In genomic region chr2:230682546-230682945, GRCh38 we compare ENCODE assay signal across 29 cellular contexts.
"Had no signal": no experiment of that assay in that cellular context is flagged by ENCODE, and none has a peak within 500 bp of the region (broad histone marks: within the 10 kb centered on the region; RNA-seq: fewer than 3 reads in every experiment).

No MANE protein-coding gene starts in this region.

- H3K4me1 ChIP-seq: adrenal gland, body of pancreas, breast epithelium, colonic mucosa had no signal

- DNase-seq: activated CD4-positive, alpha-beta memory T cell treated with anti-CD3 and anti-CD28 coated beads for 36 hours; activated CD4-positive, alpha-beta T cell treated with anti-CD3 and anti-CD28 coated beads for 36 hours; activated CD4-positive, alpha-beta T cell treated with anti-CD3 and anti-CD28 coated beads, Interleukin-2, amount 10 ng/mL, durations not matched to agents 24 days and 14 days; activated CD4-positive, CD25-positive, alpha-beta regulatory T cell; activated CD4-positive, CD25-positive, alpha-beta regulatory T cell treated with anti-CD3 and anti-CD28 coated beads, Interleukin-2, amount 50 U/mL, for 72 hours; activated CD8-positive, alpha-beta memory T cell treated with anti-CD3 and anti-CD28 coated beads, Interleukin-2, amount 10 ng/mL, durations not matched to agents 7 days and 5 days; activated CD8-positive, alpha-beta memory T cell treated with anti-CD3 and anti-CD28 coated beads, Interleukin-2, amount 50 U/mL, for 4 hours; activated CD8-positive, alpha-beta T cell treated with anti-CD3 and anti-CD28 coated beads, Interleukin-2, amount 10 ng/mL, durations not matched to agents 7 days and 5 days; activated effector memory CD4-positive, alpha-beta T cell treated with anti-CD3 and anti-CD28 coated beads, Interleukin-2, amount 50 U/mL, for 16 hours; activated naive CD4-positive, alpha-beta T cell treated with anti-CD3 and anti-CD28 coated beads for 36 hours; activated naive CD8-positive, alpha-beta T cell treated with anti-CD3 and anti-CD28 coated beads for 36 hours; activated naive CD8-positive, alpha-beta T cell treated with anti-CD3 and anti-CD28 coated beads, Interleukin-2, amount 50 U/mL, for 24 hours; activated T-cell treated with anti-CD3 and anti-CD28 coated beads, Interleukin-2, amount 50 U/mL, for 1 hour; activated T-cell treated with anti-CD3 and anti-CD28 coated beads, Interleukin-2, amount 50 U/mL, for 48 hours; adrenal gland; amygdala; aorta; body of pancreas; caudate nucleus; cerebellar nuclear complex; colonic mucosa; dorsolateral prefrontal cortex; effector memory CD4-positive, alpha-beta T cell; endodermal cell; foreskin fibroblast; gastrocnemius medialis; hippocampal formation; T-helper 2 cell had no signal

- H3K27ac ChIP-seq: adrenal gland, body of pancreas, breast epithelium, colonic mucosa, dorsolateral prefrontal cortex, gastrocnemius medialis had no signal

- H3K4me3 ChIP-seq: adrenal gland, body of pancreas, breast epithelium, colonic mucosa, dorsolateral prefrontal cortex, gastrocnemius medialis had no signal

- H3K27me3 ChIP-seq: adrenal gland, body of pancreas, breast epithelium, colonic mucosa, dorsolateral prefrontal cortex, gastrocnemius medialis had no signal

- H3K36me3 ChIP-seq: adrenal gland, breast epithelium, colonic mucosa, gastrocnemius medialis had no signal

- H3K9me3 ChIP-seq: adrenal gland, body of pancreas, colonic mucosa, gastrocnemius medialis had no signal

- ATAC-seq: activated CD4-positive, alpha-beta T cell treated with anti-CD3 and anti-CD28 coated beads for 36 hours; activated CD8-positive, alpha-beta memory T cell treated with anti-CD3 and anti-CD28 coated beads, Interleukin-2, amount 10 ng/mL, durations not matched to agents 7 days and 5 days; activated CD8-positive, alpha-beta T cell treated with anti-CD3 and anti-CD28 coated beads, Interleukin-2, amount 10 ng/mL, durations not matched to agents 7 days and 5 days; activated naive CD8-positive, alpha-beta T cell treated with anti-CD3 and anti-CD28 coated beads, Interleukin-2, amount 50 U/mL, for 24 hours; body of pancreas; gastrocnemius medialis had no signal
